28 cellular contexts compared by ENCODE assay signal in genomic region chr4:48908687-48909086, GRCh38. TPM values are rescaled to one million over a fixed set of nuclear protein-coding genes. Genes with fewer than 3 reads are reported as not detected.
DNase-seq lines count a peak whose midpoint lies in the region; ATAC-seq, FAIRE-seq and TF ChIP-seq lines count a peak whose summit lies in the region.
"Had no signal": no experiment of that assay in that cellular context is flagged by ENCODE, and none has a peak within 500 bp of the region (broad histone marks: within the 10 kb centered on the region; RNA-seq: fewer than 3 reads in every experiment).

No MANE protein-coding gene starts in this region.

- no peak overlapping the region for H3K27ac ChIP-seq in K562 (ENCODE audit: extremely low read depth, low read depth, low read length)
- H3K27ac ChIP-seq: gastrocnemius medialis, thoracic aorta had no signal

- H3K4me2 ChIP-seq in K562 (ENCODE audit: insufficient read depth, low read length): no peak overlapping the region

- no peaks in the 10 kb centered on the region for H3K9me3 ChIP-seq in K562 (replicated peaks; ENCODE audit: control insufficient read depth, insufficient read depth, low read depth, low read length)
- H3K9me3 ChIP-seq: gastrocnemius medialis, thoracic aorta had no signal

- TF ChIP-seq RAD21 in K562 (CRISPR knock-in tag; conservative IDR thresholded peaks at IDR 0.05 in 1 of 2, IDR thresholded peaks at IDR 0.05 in 1 of 2): no peak

- H3K9me3 Mint-ChIP-seq in T-helper 1 cell treated with Interleukin-12 subunit alpha and Interleukin-12 subunit beta and Interleukin-4 antibody, amounts not matched to agents 30 μg/mL and 1 μg/mL, for 36 hours: no peaks in the 10 kb centered on the region
- no peaks in the 10 kb centered on the region for H3K9me3 Mint-ChIP-seq in HFFc6
- H3K9me3 Mint-ChIP-seq in nephron: no peaks in the 10 kb centered on the region
- H3K9me3 Mint-ChIP-seq: activated naive CD8-positive, alpha-beta T cell treated with anti-CD3 and anti-CD28 coated beads for 36 hours; activated T-helper 17 cell treated with anti-CD3 and anti-CD28 coated beads, Interleukin-2, amount 50 U/mL, for 72 hours had no signal

- H3K36me3 ChIP-seq in K562 (ENCODE audit: control insufficient read depth, insufficient read depth, low read length): no peaks in the 10 kb centered on the region
- H3K36me3 ChIP-seq: gastrocnemius medialis, thoracic aorta had no signal

- H3K4me3 ChIP-seq in K562: no peak overlapping the region
- H3K4me3 ChIP-seq: gastrocnemius medialis, thoracic aorta had no signal

- peak overlapping the region; percentile 26 for H3K27ac Mint-ChIP-seq in T-helper 1 cell treated with Interleukin-12 subunit alpha and Interleukin-12 subunit beta and Interleukin-4 antibody, amounts not matched to agents 30 μg/mL and 1 μg/mL, for 36 hours
- H3K27ac Mint-ChIP-seq in HFFc6 (peak overlapping the region; percentile 41; the same call in 1 of the 2 replicates), nephron (no peak overlapping the region)
- H3K27ac Mint-ChIP-seq: activated naive CD8-positive, alpha-beta T cell treated with anti-CD3 and anti-CD28 coated beads for 36 hours; activated T-helper 17 cell treated with anti-CD3 and anti-CD28 coated beads, Interleukin-2, amount 50 U/mL, for 72 hours; IgD-negative memory B cell had no signal

- in situ Hi-C loops in K562 (cut with MboI): no loop called here

- TF ChIP-seq CTCF in HFFc6 (IDR thresholded peaks at IDR 0.05) (no peak), K562 (IDR thresholded peaks at IDR 0.05 in 2 of 3, conservative IDR thresholded peaks at IDR 0.05 in 1 of 3; ENCODE audit: insufficient read depth in 2 of 3, low read depth in 1 of 3, low read length in 3 of 3) (no peak), nephron (IDR thresholded peaks at IDR 0.05; ENCODE audit: unreplicated experiment in 3 of 3) (no peak)

- H2AFZ ChIP-seq in K562 (ENCODE audit: low read depth, low read length): no peak overlapping the region

- no peaks in the 10 kb centered on the region for H3K9me1 ChIP-seq in K562 (ENCODE audit: control insufficient read depth, insufficient read depth, low read length)

- H3K27me3 ChIP-seq in K562 (ENCODE audit: control insufficient read depth in 2 of 2, insufficient read depth in 2 of 2, low read length in 2 of 2): peaks cover 0 to 6% of the 10 kb centered on the region in 2 experiments; a peak in 1 of 5 replicates

- CTCF ChIA-PET in K562 (lab: Yijun Ruan, JAX; ENCODE audit: low intra/inter-chr PET ratio): no interaction called here

- intact Hi-C loops in K562 (cut with micrococcal nuclease): no loop called here

- TF ChIP-seq EP300 in K562 (IDR thresholded peaks at IDR 0.05; ENCODE audit: low read length): no peak

- DNase-seq in T-helper 1 cell (no peak), HFFc6 (no peak), K562 (ENCODE audit: extremely low read depth in 1 of 4, low spot score in 3 of 4) (no peak), COLO829 (ENCODE audit: low spot score) (no peak), RKO (ENCODE audit: low spot score) (no peak), NCI-H82 treated with DMSO at 0.1 percent for 48 hours (lab: John Stamatoyannopoulos, UW; ENCODE audit: unreplicated experiment) (no peak)
- DNase-seq: 8988T; activated CD4-positive, alpha-beta T cell treated with anti-CD3 and anti-CD28 coated beads, Interleukin-2, amount 50 U/mL, for 4 hours; activated CD4-positive, CD25-positive, alpha-beta regulatory T cell; activated CD8-positive, alpha-beta memory T cell treated with anti-CD3 and anti-CD28 coated beads, Interleukin-2, amount 50 U/mL, for 48 hours; activated naive CD8-positive, alpha-beta T cell treated with anti-CD3 and anti-CD28 coated beads for 36 hours; AML-193; dermis blood vessel endothelial cell; gastrocnemius medialis; left cardiac atrium; mammary epithelial cell; NCI-H1092 treated with DMSO at 0.1 percent for 48 hours; NCI-H1930; NCI-H69; nucleus accumbens; stimulated activated naive CD4-positive, alpha-beta T cell treated with Interleukin-2 at 50 U/mL for 16 hours had no signal

- no peaks in the 10 kb centered on the region for H3K27me3 Mint-ChIP-seq in T-helper 1 cell treated with Interleukin-12 subunit alpha and Interleukin-12 subunit beta and Interleukin-4 antibody, amounts not matched to agents 30 μg/mL and 1 μg/mL, for 36 hours (ENCODE audit: low read depth)
- H3K27me3 Mint-ChIP-seq in HFFc6 (ENCODE audit: insufficient read depth): peaks cover 7% of the 10 kb centered on the region; the same call in 1 of the 2 replicates
- peaks cover 5% of the 10 kb centered on the region for H3K27me3 Mint-ChIP-seq in nephron (ENCODE audit: low read depth)
- H3K27me3 Mint-ChIP-seq: activated naive CD8-positive, alpha-beta T cell treated with anti-CD3 and anti-CD28 coated beads for 36 hours; activated T-helper 17 cell treated with anti-CD3 and anti-CD28 coated beads, Interleukin-2, amount 50 U/mL, for 72 hours; IgD-negative memory B cell had no signal

- ATAC-seq in K562: no peak
- ATAC-seq: activated T-helper 17 cell treated with anti-CD3 and anti-CD28 coated beads, Interleukin-2, amount 50 U/mL, for 72 hours; gastrocnemius medialis; left cardiac atrium had no signal

- no peaks in the 10 kb centered on the region for H3K79me2 ChIP-seq in K562 (ENCODE audit: control insufficient read depth, insufficient read depth, low read length)

- H3K36me3 Mint-ChIP-seq in T-helper 1 cell treated with Interleukin-12 subunit alpha and Interleukin-12 subunit beta and Interleukin-4 antibody, amounts not matched to agents 30 μg/mL and 1 μg/mL, for 36 hours (ENCODE audit: low read depth): peaks cover 16% of the 10 kb centered on the region
- no peaks in the 10 kb centered on the region for H3K36me3 Mint-ChIP-seq in HFFc6 (ENCODE audit: low read depth)
- H3K36me3 Mint-ChIP-seq in nephron (ENCODE audit: low read depth): no peaks in the 10 kb centered on the region

- no TSS peak for BruUV-seq in K562 (replicated peaks; lab: Mats Ljungman, UMichigan)

- TF ChIP-seq POLR2A in K562 (conservative IDR thresholded peaks at IDR 0.05): no peak

- FAIRE-seq in K562 (lab: Jason Lieb, UNC): no peak
- FAIRE-seq: endometrium, G401.6 had no signal

- peaks cover 0 to 6% of the 10 kb centered on the region in 2 experiments; a peak in 2 of 5 replicates for H3K4me1 ChIP-seq in K562 (replicated peaks in 1 of 2; ENCODE audit: control insufficient read depth in 2 of 2, insufficient read depth in 2 of 2, low read length in 2 of 2)

- POLR2A ChIA-PET in K562 (lab: Yijun Ruan, JAX): no interaction called here

- peaks cover 29% of the 10 kb centered on the region for H3K4me1 Mint-ChIP-seq in T-helper 1 cell treated with Interleukin-12 subunit alpha and Interleukin-12 subunit beta and Interleukin-4 antibody, amounts not matched to agents 30 μg/mL and 1 μg/mL, for 36 hours (ENCODE audit: low read depth)
- H3K4me1 Mint-ChIP-seq in HFFc6 (ENCODE audit: low read depth): peaks cover 61% of the 10 kb centered on the region
- peaks cover 15% of the 10 kb centered on the region for H3K4me1 Mint-ChIP-seq in nephron

- H3K4me3 Mint-ChIP-seq in T-helper 1 cell treated with Interleukin-12 subunit alpha and Interleukin-12 subunit beta and Interleukin-4 antibody, amounts not matched to agents 30 μg/mL and 1 μg/mL, for 36 hours: no peak overlapping the region
- H3K4me3 Mint-ChIP-seq in HFFc6 (no peak overlapping the region), nephron (peak overlapping the region; percentile 68 to 80 (median 69))
- H3K4me3 Mint-ChIP-seq: activated naive CD8-positive, alpha-beta T cell treated with anti-CD3 and anti-CD28 coated beads for 36 hours; activated T-helper 17 cell treated with anti-CD3 and anti-CD28 coated beads, Interleukin-2, amount 50 U/mL, for 72 hours had no signal

- no peak overlapping the region for H3K9ac ChIP-seq in K562 (ENCODE audit: insufficient read depth in 1 of 2, low read depth in 2 of 2, low read length in 2 of 2)

- H4K20me1 ChIP-seq in K562 (replicated peaks; ENCODE audit: control insufficient read depth, insufficient read depth, low read length): no peaks in the 10 kb centered on the region

TF ChIP-seq in K562, 482 proteins besides CTCF, POLR2A, EP300 and RAD21 (continues in another document):
- TF ChIP-seq ZNF395 (CRISPR knock-in tag; IDR thresholded peaks at IDR 0.05) (0 out of 2 replicates have a peak, but pooled peaks have one; percentile 4), NR2C1 (IDR thresholded peaks at IDR 0.05) (no peak), NR2C1 (tag; IDR thresholded peaks at IDR 0.05) (0 out of 2 replicates have a peak, but pooled peaks have one; percentile 10), ZNF24 (IDR thresholded peaks at IDR 0.05) (peak; percentile 60; the same call in 1 of the 2 replicates)

RNA-seq across cellular contexts. Expression of gene OCIAD2, which starts 2.1 kb away (rescaled TPM):
- 10 to 100 TPM in 1 of 6 experiments, 1 to 10 TPM in 5; 1.0 to 17.3 (median 2.3) TPM for total RNA-seq in HFFc6 (2021; fragmentation: NEBNext Ultra II Directional; extraction: Animal tissue kit (Norgen Biotek cat#: 25700))
- not detected in 2 replicates for total RNA-seq in K562 (2011; cell fraction: chromatin; rRNA removed; ENCODE audit: low replicate concordance)
- not detected in 2 replicates for total RNA-seq in K562 (2011; cell fraction: nucleolus; rRNA removed)
- total RNA-seq in K562 (2011; cell fraction: nucleoplasm; rRNA removed): not detected in 2 replicates
- total RNA-seq in K562 (2014; rRNA removed) (not detected in 2 replicates), K562 (2014; rRNA removed; fragmentation: Illumina TruSeq; extraction: Trizol) (not detected in 2 replicates), K562 (2015; rRNA removed; fragmentation: Illumina TruSeq; extraction: Trizol) (not detected in 2 replicates), K562 (2021) (0.31 and 0.98 TPM in 2 replicates)
- polyA plus RNA-seq in K562 (2011; rRNA removed) (not detected in 2 replicates), K562 (2014; fragmentation: Illumina TruSeq; extraction: Trizol) (not detected in 2 replicates), K562 (2014; fragmentation: Nextera tagmentation; extraction: Ambion mirVana) (not detected), K562 (2014; rRNA removed) (0.11 TPM in 1 of 2 replicates, not detected in the other)
- polyA plus RNA-seq in K562 (2011; cell fraction: cytosol; rRNA removed): not detected in 2 replicates
- not detected in 2 replicates for polyA plus RNA-seq in K562 (2011; cell fraction: nucleus; rRNA removed)
- polyA plus RNA-seq in K562 (2012): not detected in 2 replicates
- not detected in 2 replicates for polyA minus RNA-seq in K562 (2011; rRNA and poly(A)+ RNA removed)
- polyA minus RNA-seq in K562 (2011; cell fraction: cytosol; rRNA and poly(A)+ RNA removed): not detected in 2 replicates
- 0.33 TPM in 1 of 2 replicates, not detected in the other for polyA minus RNA-seq in K562 (2011; cell fraction: nucleus; rRNA and poly(A)+ RNA removed)

Comparison
In these comparisons a context has a peak if more than half of its experiments do, and no peak if none do; other contexts are left out.
1. H3K27ac Mint-ChIP-seq: peak in T-helper 1 cell treated with Interleukin-12 subunit alpha and Interleukin-12 subunit beta and Interleukin-4 antibody, amounts not matched to agents 30 μg/mL and 1 μg/mL, for 36 hours (single experiment) and HFFc6 (single experiment); none in nephron (0 of 3).
2. H3K4me3 Mint-ChIP-seq: peak in nephron (3 of 3); none in T-helper 1 cell treated with Interleukin-12 subunit alpha and Interleukin-12 subunit beta and Interleukin-4 antibody, amounts not matched to agents 30 μg/mL and 1 μg/mL, for 36 hours (single experiment) and HFFc6 (single experiment).